16 cellular contexts compared by ENCODE assay signal in the genomic region with DNA sequence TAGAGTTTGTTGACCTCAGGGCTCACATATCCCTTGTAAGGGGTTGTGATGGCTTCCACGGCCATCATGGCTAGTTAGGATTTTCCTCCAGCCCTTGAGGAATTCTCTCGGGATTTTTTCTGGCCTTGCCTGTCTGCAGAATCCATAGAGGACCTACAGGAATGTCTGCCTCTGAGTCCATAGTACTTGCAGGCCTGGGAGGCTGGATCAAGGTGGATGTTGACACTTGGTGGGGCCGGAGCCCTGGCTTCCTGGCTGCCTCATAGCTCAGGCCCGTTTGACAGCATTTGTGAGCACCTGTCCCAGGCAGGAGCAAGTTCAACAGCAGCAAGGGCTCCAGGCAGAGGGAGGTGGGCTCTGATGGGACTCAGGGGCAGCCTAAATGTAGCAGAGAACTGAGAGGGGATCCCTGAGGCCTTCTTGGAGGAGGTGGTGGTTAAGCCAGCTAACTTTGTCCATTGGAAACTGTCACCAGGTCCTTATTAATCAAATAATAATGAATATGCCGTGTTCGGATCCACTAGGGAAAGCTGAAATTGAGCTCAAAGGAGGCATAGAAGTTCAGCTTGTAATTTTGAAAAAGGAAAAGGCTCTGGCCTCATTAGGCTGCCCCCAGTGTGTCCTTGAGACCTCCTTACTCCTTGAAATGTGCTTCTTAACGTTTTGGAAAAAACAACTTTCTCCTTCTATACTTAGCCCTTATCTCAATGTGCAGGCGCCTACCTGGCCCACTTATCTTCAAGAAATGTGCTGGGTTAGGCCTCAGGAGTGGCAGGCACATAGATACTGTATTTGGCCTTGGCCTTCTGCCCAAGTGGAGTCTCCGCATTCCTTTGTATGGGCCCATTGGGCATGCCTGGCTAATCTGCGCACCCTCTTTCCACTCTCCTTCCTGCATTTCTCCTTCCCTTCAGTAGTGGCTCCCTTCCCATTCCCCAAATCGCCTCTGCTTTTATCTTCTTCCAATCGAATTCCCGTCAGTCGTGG.
DNase-seq lines count a peak whose midpoint lies in the region; ATAC-seq, FAIRE-seq and TF ChIP-seq lines count a peak whose summit lies in the region.
"Had no signal": no experiment of that assay in that cellular context is flagged by ENCODE, and none has a peak within 500 bp of the region (broad histone marks: within the 10 kb centered on the region; RNA-seq: fewer than 3 reads in every experiment).

No MANE protein-coding gene starts in this region.

- TF ChIP-seq CTCF in lower lobe of right lung (IDR thresholded peaks at IDR 0.05) (no peak), testis (IDR thresholded peaks at IDR 0.05) (no peak)

- peak overlapping the region; percentile 49 for H3K27ac Mint-ChIP-seq in activated T-cell treated with anti-CD3 and anti-CD28 coated beads, Interleukin-2, amount 50 U/mL, for 24 hours
- peak overlapping the region; percentile 24 to 39 for H3K27ac Mint-ChIP-seq in T-cell
- H3K27ac Mint-ChIP-seq: activated CD4-positive, alpha-beta T cell treated with anti-CD3 and anti-CD28 coated beads, Interleukin-2, amount 10 ng/mL, durations not matched to agents 7 days and 5 days had no signal

- no peaks in the 10 kb centered on the region for H3K9me3 ChIP-seq in lower lobe of right lung
- no peaks in the 10 kb centered on the region for H3K9me3 ChIP-seq in testis

- H3K36me3 ChIP-seq in lower lobe of right lung: peaks cover 11% of the 10 kb centered on the region
- no peaks in the 10 kb centered on the region for H3K36me3 ChIP-seq in testis (ENCODE audit: low read depth, missing control alignments)

- H3K36me3 Mint-ChIP-seq in activated T-cell treated with anti-CD3 and anti-CD28 coated beads, Interleukin-2, amount 50 U/mL, for 24 hours (ENCODE audit: low read depth): peaks cover 10% of the 10 kb centered on the region
- H3K36me3 Mint-ChIP-seq in T-cell: peaks cover 4% of the 10 kb centered on the region

- peaks cover 57% of the 10 kb centered on the region for H3K4me1 Mint-ChIP-seq in activated T-cell treated with anti-CD3 and anti-CD28 coated beads, Interleukin-2, amount 50 U/mL, for 24 hours (ENCODE audit: low read depth)
- peaks cover 51 to 67% (median 63%) of the 10 kb centered on the region in 3 donors for H3K4me1 Mint-ChIP-seq in T-cell

- DNase-seq in activated T-cell treated with anti-CD3 and anti-CD28 coated beads, Interleukin-2, amount 50 U/mL, for 24 hours: no peak
- no peak for DNase-seq in activated T-cell treated with anti-CD3 and anti-CD28 coated beads, Interleukin-2, amount 50 U/mL, for 1 hour
- DNase-seq in T-cell (no peak), lower lobe of right lung (peak; percentile 85), testis (no peak), HTR-8/SVneo (ENCODE audit: insufficient read length, low spot score) (no peak), NCI-H187 (lab: John Stamatoyannopoulos, UW) (no peak)
- no peak for DNase-seq in stimulated activated naive CD4-positive, alpha-beta T cell treated with Interleukin-2 at 50 U/mL for 16 hours (lab: John Stamatoyannopoulos, UW)
- DNase-seq: activated CD4-positive, alpha-beta T cell treated with anti-CD3 and anti-CD28 coated beads, Interleukin-2, amount 10 ng/mL, durations not matched to agents 7 days and 5 days; activated T-cell treated with anti-CD3 and anti-CD28 coated beads, Interleukin-2, amount 50 U/mL, for 48 hours; anterior cingulate cortex; immature natural killer cell; MV-4-11; stimulated activated CD4-positive, alpha-beta T cell treated with anti-CD3 and anti-CD28 coated beads, Interleukin-15, amount 100 ng/mL, for 24 hours had no signal

- H3K27ac ChIP-seq in lower lobe of right lung: peak overlapping the region; percentile 76
- H3K27ac ChIP-seq in testis: peak overlapping the region; percentile 65 to 72
- H3K27ac ChIP-seq: epithelial cell of prostate had no signal

- WGBS in testis, 2 donors: 55 to 64% methylated on average over 14 of the region's 14 CpGs

- H3K4me1 ChIP-seq in lower lobe of right lung (peaks cover 52% of the 10 kb centered on the region), testis (peaks cover 67% of the 10 kb centered on the region)

- ATAC-seq in T-cell (replicated peaks in 1 of 4) (no peak), lower lobe of right lung (peak; percentile 87 to 89)

- FAIRE-seq in HTR-8/SVneo (lab: Jason Lieb, UNC): no peak
- FAIRE-seq: colon had no signal

- H3K27me3 Mint-ChIP-seq in activated T-cell treated with anti-CD3 and anti-CD28 coated beads, Interleukin-2, amount 50 U/mL, for 24 hours: no peaks in the 10 kb centered on the region
- no peaks in the 10 kb centered on the region for H3K27me3 Mint-ChIP-seq in T-cell
- H3K27me3 Mint-ChIP-seq: activated CD4-positive, alpha-beta T cell treated with anti-CD3 and anti-CD28 coated beads, Interleukin-2, amount 10 ng/mL, durations not matched to agents 7 days and 5 days had no signal

- POLR2A ChIA-PET in T-cell (lab: Charles Lee): no interaction called here

- intact Hi-C loops in lower lobe of right lung (cut with DNase I) (no loop called here), testis (cut with DNase I; ENCODE audit: low total_unique reads) (no loop called here)

- CTCF ChIA-PET in T-cell (lab: Charles Lee): no interaction called here

- no peak overlapping the region for H3K4me3 ChIP-seq in lower lobe of right lung
- H3K4me3 ChIP-seq in testis: peak overlapping the region in 1 of 2 donors; percentile 23

- H3K27me3 ChIP-seq in lower lobe of right lung (ENCODE audit: low read depth) (no peaks in the 10 kb centered on the region), testis (no peaks in the 10 kb centered on the region)

- no peak overlapping the region for H3K4me3 Mint-ChIP-seq in activated T-cell treated with anti-CD3 and anti-CD28 coated beads, Interleukin-2, amount 50 U/mL, for 24 hours
- no peak overlapping the region for H3K4me3 Mint-ChIP-seq in T-cell
- H3K4me3 Mint-ChIP-seq: activated CD4-positive, alpha-beta T cell treated with anti-CD3 and anti-CD28 coated beads, Interleukin-2, amount 10 ng/mL, durations not matched to agents 7 days and 5 days; immature natural killer cell had no signal

- TF ChIP-seq POLR2A in testis (IDR thresholded peaks at IDR 0.05): no peak

- no peaks in the 10 kb centered on the region for H3K9me3 Mint-ChIP-seq in activated T-cell treated with anti-CD3 and anti-CD28 coated beads, Interleukin-2, amount 50 U/mL, for 24 hours
- no peaks in the 10 kb centered on the region for H3K9me3 Mint-ChIP-seq in T-cell
- H3K9me3 Mint-ChIP-seq: activated CD4-positive, alpha-beta T cell treated with anti-CD3 and anti-CD28 coated beads, Interleukin-2, amount 10 ng/mL, durations not matched to agents 7 days and 5 days; immature natural killer cell had no signal

Comparison
In these comparisons a context has a peak if more than half of its experiments do, and no peak if none do; other contexts are left out.
1. ATAC-seq: peak in lower lobe of right lung (2 of 2); none in T-cell (0 of 4).